In the genomic region with DNA sequence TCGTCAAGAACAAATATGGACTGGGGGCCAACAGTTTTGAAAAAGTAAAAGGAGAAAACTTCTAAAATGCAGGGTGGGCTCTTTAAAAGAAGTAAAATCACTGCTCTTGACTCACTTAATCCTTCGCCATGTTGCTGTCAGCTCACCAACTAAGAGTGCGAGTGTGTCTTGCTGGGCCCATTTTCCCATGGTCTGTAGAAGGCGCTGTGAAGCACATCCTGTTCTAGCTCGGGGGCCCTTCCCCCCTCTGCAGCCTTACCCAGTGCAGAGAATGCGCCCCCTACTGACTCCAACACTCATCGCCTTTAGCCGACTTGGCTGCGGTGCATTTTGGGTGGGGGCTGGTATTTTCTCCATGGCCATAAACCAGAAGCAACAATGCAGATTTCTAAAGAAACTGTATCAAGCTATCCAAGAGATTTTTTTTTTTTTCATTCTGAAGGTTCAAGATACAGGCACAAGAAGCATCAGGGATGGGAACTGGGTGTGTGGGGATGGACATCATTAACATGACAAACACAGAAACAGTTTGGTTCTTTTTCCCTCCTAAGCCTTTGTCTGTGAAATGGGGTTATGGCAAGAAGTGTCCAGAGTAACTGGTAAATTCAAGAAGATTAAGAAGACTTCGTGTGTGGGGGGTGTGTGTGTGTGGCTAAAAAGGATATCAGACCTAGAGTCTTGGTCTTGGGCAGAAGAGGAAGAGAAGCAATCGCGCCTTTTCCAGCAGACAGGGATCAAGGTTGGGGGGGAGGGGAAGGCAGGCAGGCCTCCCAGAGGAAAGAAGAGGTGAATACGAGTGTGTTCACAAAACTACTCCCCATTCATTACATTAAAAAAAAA, we compare ENCODE assay signal across 8 cellular contexts. TPM values are rescaled to one million over a fixed set of nuclear protein-coding genes. Genes with fewer than 3 reads are reported as not detected.
A peak's percentile ranks its signal among the peaks of the same experiment; 100 is the strongest.
DNase-seq lines count a peak whose midpoint lies in the region; ATAC-seq and TF ChIP-seq lines count a peak whose summit lies in the region.

No MANE protein-coding gene starts in this region.

- H3K27me3 ChIP-seq in left ventricle myocardium inferior (ENCODE audit: low read depth), result no peaks in the 10 kb centered on the region

- intact Hi-C loops in left ventricle myocardium inferior (cut with micrococcal nuclease), result no loop called here

- TF ChIP-seq CTCF in GM12864 (IDR thresholded peaks at IDR 0.05; ENCODE audit: low read depth, low read length, missing control alignments) (peak; percentile 98), left ventricle myocardium inferior (IDR thresholded peaks at IDR 0.05; ENCODE audit: borderline replicate concordance) (peak; percentile 75), progenitor cell of endocrine pancreas (IDR thresholded peaks at IDR 0.05; ENCODE audit: unreplicated experiment) (peak; percentile 97)

- peak overlapping the region; percentile 98 for H3K27ac Mint-ChIP-seq in progenitor cell of endocrine pancreas

- peaks cover 30% of the 10 kb centered on the region for H3K36me3 Mint-ChIP-seq in progenitor cell of endocrine pancreas (ENCODE audit: insufficient read depth)

- peak; percentile 95 for DNase-seq in GM12864 (ENCODE audit: low read depth)
- DNase-seq in NCI-H1417 (lab: John Stamatoyannopoulos, UW), result peak; percentile 74 to 92 (median 89)
- peak; percentile 94 to 98 for DNase-seq in SW 1271 (lab: John Stamatoyannopoulos, UW)
- peak; percentile 97 for DNase-seq in amniotic epithelial cell (ENCODE audit: low read depth)
- DNase-seq in left ventricle myocardium inferior, result peak; percentile 81
- peak; percentile 86 for DNase-seq in progenitor cell of endocrine pancreas (ENCODE audit: low spot score, unreplicated experiment)
- DNase-seq in ureter (ENCODE audit: low spot score), result peak; percentile 93

- H3K4me3 Mint-ChIP-seq in progenitor cell of endocrine pancreas (ENCODE audit: low read depth), result peak overlapping the region; percentile 93

- peak; percentile 51 for ATAC-seq in HG02763 (IDR thresholded peaks at IDR 0.05; ENCODE audit: unreplicated experiment)

- H3K36me3 ChIP-seq in left ventricle myocardium inferior, result peaks cover 16% of the 10 kb centered on the region

- H3K27ac ChIP-seq in left ventricle myocardium inferior (replicated peaks), result peak overlapping the region; percentile 99

- H3K4me1 ChIP-seq in left ventricle myocardium inferior, result peaks cover 74% of the 10 kb centered on the region

- H3K9me3 Mint-ChIP-seq in progenitor cell of endocrine pancreas (ENCODE audit: low read depth), result no peaks in the 10 kb centered on the region

- H3K27me3 Mint-ChIP-seq in progenitor cell of endocrine pancreas, result no peaks in the 10 kb centered on the region

- peaks cover 40% of the 10 kb centered on the region for H3K4me1 Mint-ChIP-seq in progenitor cell of endocrine pancreas (ENCODE audit: low read depth)

- no peaks in the 10 kb centered on the region for H3K9me3 ChIP-seq in left ventricle myocardium inferior (replicated peaks)

- peak overlapping the region; percentile 94 for H3K4me3 ChIP-seq in GM12864 (ENCODE audit: low read depth, low read length)
- H3K4me3 ChIP-seq in left ventricle myocardium inferior, result peak overlapping the region; percentile 81

RNA-seq across cellular contexts. Expression of a gene that starts 1.7 kb away (rescaled TPM):
- total RNA-seq in left ventricle myocardium inferior, result 27.3 TPM
- total RNA-seq in progenitor cell of endocrine pancreas, result 127 and 144 TPM in 2 replicates
- 127 TPM for total RNA-seq in ureter

RNA-seq across cellular contexts. Expression of a gene that starts 28.8 kb away (rescaled TPM):
- 44.9 TPM for total RNA-seq in left ventricle myocardium inferior
- 41.4 and 43.9 TPM in 2 replicates for total RNA-seq in progenitor cell of endocrine pancreas
- 41.8 TPM for total RNA-seq in ureter

RNA-seq across cellular contexts. Expression of a gene that starts 29.1 kb away (rescaled TPM):
- total RNA-seq in left ventricle myocardium inferior (2.8 TPM), progenitor cell of endocrine pancreas (5.6 and 5.8 TPM in 2 replicates), ureter (6.5 TPM)

Comparison
In these comparisons a context has a peak if more than half of its experiments do, and no peak if none do; other contexts are left out.
1. Peak in every context shown above with its lines: DNase-seq, ATAC-seq, H3K4me3 ChIP-seq and H3K27ac ChIP-seq.